Comparison of ENCODE assay signal across 1 cellular context in the genomic region with DNA sequence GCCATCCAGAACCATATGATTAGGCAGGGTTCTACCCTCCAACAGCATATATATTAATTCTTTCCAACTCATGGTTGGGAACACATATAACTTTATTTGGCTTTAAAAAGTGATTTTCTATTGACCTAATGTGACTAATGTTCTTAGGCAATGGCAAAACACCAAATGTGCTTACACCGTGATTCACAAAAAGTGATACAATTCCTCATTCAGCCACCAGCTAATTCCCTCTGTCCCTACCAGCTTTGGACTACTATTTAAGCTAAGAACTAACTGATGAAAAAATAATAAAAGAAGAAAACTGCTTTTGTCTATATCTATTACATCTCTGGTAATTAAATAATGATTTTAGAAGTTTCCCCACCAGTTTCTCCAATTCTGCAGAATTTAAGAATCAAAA.
TF ChIP-seq lines count a peak whose summit lies in the region.

No MANE protein-coding gene starts in this region.

TF ChIP-seq in GM12878, 131 proteins besides CTCF, POLR2A, EP300 and RAD21:
- TF ChIP-seq RBBP5 (conservative IDR thresholded peaks at IDR 0.05) (no peak), SMAD5 (IDR thresholded peaks at IDR 0.05; ENCODE audit: low read depth) (no peak), SMC3 (IDR thresholded peaks at IDR 0.05; ENCODE audit: borderline replicate concordance, low read length) (no peak), FOXK2 (IDR thresholded peaks at IDR 0.05) (no peak), TAF1 (IDR thresholded peaks at IDR 0.05; ENCODE audit: borderline replicate concordance, low read depth, low read length) (no peak)
- TF ChIP-seq, protein P1, sequence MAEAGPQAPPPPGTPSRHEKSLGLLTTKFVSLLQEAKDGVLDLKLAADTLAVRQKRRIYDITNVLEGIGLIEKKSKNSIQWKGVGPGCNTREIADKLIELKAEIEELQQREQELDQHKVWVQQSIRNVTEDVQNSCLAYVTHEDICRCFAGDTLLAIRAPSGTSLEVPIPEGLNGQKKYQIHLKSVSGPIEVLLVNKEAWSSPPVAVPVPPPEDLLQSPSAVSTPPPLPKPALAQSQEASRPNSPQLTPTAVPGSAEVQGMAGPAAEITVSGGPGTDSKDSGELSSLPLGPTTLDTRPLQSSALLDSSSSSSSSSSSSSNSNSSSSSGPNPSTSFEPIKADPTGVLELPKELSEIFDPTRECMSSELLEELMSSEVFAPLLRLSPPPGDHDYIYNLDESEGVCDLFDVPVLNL (IDR thresholded peaks at IDR 0.05; ENCODE audit: low read depth, low read length), result no peak
